ENCODE assay signal across 8 cellular contexts in genomic region chr9:7799234-7799933, GRCh38. TPM values are rescaled to one million over a fixed set of nuclear protein-coding genes. Genes with fewer than 3 reads are reported as not detected.
DNase-seq lines count a peak whose midpoint lies in the region; ATAC-seq lines count a peak whose summit lies in the region.

TSS of gene DMAC1 (minus strand) at chr9:7799778. CDS start at chr9:7799734, 44 bp downstream.

- WGBS in mesendoderm (ENCODE audit: extremely low coverage, insufficient coverage, low lambda C conversion rate) = no CpG with 5 or more reads among the region's 46 CpGs

- H2BK15ac ChIP-seq in mesendoderm (replicated peaks; ENCODE audit: low read depth) = no peak within 1 kb of the TSS

- peak within 1 kb of the TSS; percentile 71 for H3K4me2 ChIP-seq in mesendoderm (ENCODE audit: low read length)

- H3K4me1 ChIP-seq in CD4-positive, CD25-positive, alpha-beta regulatory T cell (ENCODE audit: control insufficient read depth, insufficient read depth, low read length, poor library complexity, severe bottlenecking) = peaks cover 19% of the 10 kb centered on the region
- H3K4me1 ChIP-seq in endocrine pancreas (ENCODE audit: control insufficient read depth, insufficient read depth, low read length) (no peaks in the 10 kb centered on the region), mesendoderm (ENCODE audit: control insufficient read depth, low read depth, low read length) (no peaks in the 10 kb centered on the region)

- peak within 1 kb of the TSS; percentile 90 for H3K4me3 ChIP-seq in CD4-positive, CD25-positive, alpha-beta regulatory T cell (ENCODE audit: low read depth, low read length)
- H3K4me3 ChIP-seq in endocrine pancreas (ENCODE audit: control insufficient read depth, insufficient read depth, low read length) (peak within 1 kb of the TSS; percentile 78), mesendoderm (ENCODE audit: low read length) (peak within 1 kb of the TSS; percentile 52)

- H3K56ac ChIP-seq in mesendoderm (ENCODE audit: low read length) = peak within 1 kb of the TSS; percentile 83

- H2AK5ac ChIP-seq in mesendoderm (ENCODE audit: low read length) = no peak within 1 kb of the TSS

- H3K27ac Mint-ChIP-seq in CD4-positive, CD25-positive, alpha-beta regulatory T cell = peak within 1 kb of the TSS; percentile 94 to 97 (median 96)

- H3K36me3 ChIP-seq in CD4-positive, CD25-positive, alpha-beta regulatory T cell (ENCODE audit: control insufficient read depth, insufficient read depth, low read length) = peaks cover 28% of the 10 kb centered on the region
- H3K36me3 ChIP-seq in endocrine pancreas (ENCODE audit: control insufficient read depth, insufficient read depth, low read length) (no peaks in the 10 kb centered on the region), mesendoderm (ENCODE audit: control insufficient read depth, insufficient read depth, low read length) (no peaks in the 10 kb centered on the region)

- H3K4ac ChIP-seq in mesendoderm (ENCODE audit: low read depth, low read length) = peak within 1 kb of the TSS; percentile 63

- H2BK120ac ChIP-seq in mesendoderm (ENCODE audit: low read depth, low read length) = no peak within 1 kb of the TSS

- H3K9me3 ChIP-seq in CD4-positive, CD25-positive, alpha-beta regulatory T cell (ENCODE audit: control insufficient read depth in 2 of 2, low read length in 2 of 2) = no peaks in the 10 kb centered on the region
- H3K9me3 ChIP-seq in endocrine pancreas (ENCODE audit: control insufficient read depth, low read length) = no peaks in the 10 kb centered on the region

- H3K27ac ChIP-seq in CD4-positive, CD25-positive, alpha-beta regulatory T cell (ENCODE audit: insufficient read depth, low read length, poor library complexity, severe bottlenecking) = peak within 1 kb of the TSS; percentile 92
- no peak within 1 kb of the TSS for H3K27ac ChIP-seq in mesendoderm (ENCODE audit: low read depth, low read length)

- H3K18ac ChIP-seq in mesendoderm (ENCODE audit: low read length) = peak within 1 kb of the TSS; percentile 83

- H3K4me3 Mint-ChIP-seq in CD4-positive, CD25-positive, alpha-beta regulatory T cell = peak within 1 kb of the TSS; percentile 93 to 97 (median 95)

- peak; percentile 88 to 89 for ATAC-seq in CD4-positive, CD25-positive, alpha-beta regulatory T cell (ENCODE audit: low read depth in 2 of 2)
- ATAC-seq in GM19372 (IDR thresholded peaks at IDR 0.05; ENCODE audit: low read depth, unreplicated experiment) (peak; percentile 93), HG03565 (IDR thresholded peaks at IDR 0.05; ENCODE audit: unreplicated experiment) (peak; percentile 88)

- H3K79me1 ChIP-seq in mesendoderm (ENCODE audit: low read length) = peaks cover 5% of the 10 kb centered on the region

- DNase-seq in CD4-positive, CD25-positive, alpha-beta regulatory T cell = peak; percentile 52 to 93 (median 79)
- DNase-seq in NCI-H82 treated with DMSO at 0.1 percent for 48 hours (lab: John Stamatoyannopoulos, UW; ENCODE audit: unreplicated experiment) (peak; percentile 38), mesendoderm (peak; percentile 95)
- DNase-seq in activated CD8-positive, alpha-beta memory T cell treated with anti-CD3 and anti-CD28 coated beads for 4 hours (ENCODE audit: low read depth in 2 of 2) = peak; percentile 42 to 59
- DNase-seq in stimulated activated CD8-positive, alpha-beta memory T cell treated with anti-CD3 and anti-CD28 coated beads, Interleukin-15, amount 100 ng/mL, for 1 hour (ENCODE audit: low read depth) = peak; percentile 42

- peaks cover 21% of the 10 kb centered on the region for H3K36me3 Mint-ChIP-seq in CD4-positive, CD25-positive, alpha-beta regulatory T cell

- no peaks in the 10 kb centered on the region for H3K27me3 ChIP-seq in CD4-positive, CD25-positive, alpha-beta regulatory T cell (ENCODE audit: control insufficient read depth, insufficient read depth, low read length)
- no peaks in the 10 kb centered on the region for H3K27me3 ChIP-seq in endocrine pancreas (ENCODE audit: control insufficient read depth, insufficient read depth, low read length)
- no peaks in the 10 kb centered on the region for H3K27me3 ChIP-seq in mesendoderm (ENCODE audit: insufficient read depth, low read length, poor library complexity)

- peaks cover 28 to 52% (median 42%) of the 10 kb centered on the region in 4 donors for H3K4me1 Mint-ChIP-seq in CD4-positive, CD25-positive, alpha-beta regulatory T cell

- H4K8ac ChIP-seq in mesendoderm (ENCODE audit: low read depth, low read length) = peak within 1 kb of the TSS; percentile 96

- H3K23ac ChIP-seq in mesendoderm (ENCODE audit: low read length) = no peak within 1 kb of the TSS

- H4K5ac ChIP-seq in mesendoderm (ENCODE audit: low read length) = peak within 1 kb of the TSS; percentile 14

- H3K9ac ChIP-seq in endocrine pancreas (ENCODE audit: control insufficient read depth, insufficient read depth, low read length) (peak within 1 kb of the TSS; percentile 45), mesendoderm (ENCODE audit: low read length) (peak within 1 kb of the TSS; percentile 88)

- H3K27me3 Mint-ChIP-seq in CD4-positive, CD25-positive, alpha-beta regulatory T cell = no peaks in the 10 kb centered on the region

- H2BK5ac ChIP-seq in mesendoderm (ENCODE audit: low read length) = no peak within 1 kb of the TSS

- peaks cover 6% of the 10 kb centered on the region for H3K79me2 ChIP-seq in mesendoderm (ENCODE audit: control insufficient read depth, insufficient read depth, low read length)

- no peaks in the 10 kb centered on the region for H3K9me3 Mint-ChIP-seq in CD4-positive, CD25-positive, alpha-beta regulatory T cell

RNA-seq across cellular contexts. Expression of gene DMAC1, which starts in this region (rescaled TPM):
- total RNA-seq in CD4-positive, CD25-positive, alpha-beta regulatory T cell = 18.7 TPM
- 10 to 100 TPM; 53.0 to 93.4 (median 65.3) TPM for polyA plus RNA-seq in CD4-positive, CD25-positive, alpha-beta regulatory T cell
- polyA plus RNA-seq in mesendoderm (2013, experiment 1 of 2) = 112 TPM
- 115 TPM for polyA plus RNA-seq in mesendoderm (2013, experiment 2 of 2)

Comparison
In these comparisons a context has a peak if more than half of its experiments do, and no peak if none do; other contexts are left out.
1. DNase-seq: peak in every context shown above with its lines; median percentile 95 in mesendoderm; 79 in CD4-positive, CD25-positive, alpha-beta regulatory T cell; 50 in activated CD8-positive, alpha-beta memory T cell treated with anti-CD3 and anti-CD28 coated beads for 4 hours; 42 in stimulated activated CD8-positive, alpha-beta memory T cell treated with anti-CD3 and anti-CD28 coated beads, Interleukin-15, amount 100 ng/mL, for 1 hour; 38 in NCI-H82 treated with DMSO at 0.1 percent for 48 hours.